In the genomic region with DNA sequence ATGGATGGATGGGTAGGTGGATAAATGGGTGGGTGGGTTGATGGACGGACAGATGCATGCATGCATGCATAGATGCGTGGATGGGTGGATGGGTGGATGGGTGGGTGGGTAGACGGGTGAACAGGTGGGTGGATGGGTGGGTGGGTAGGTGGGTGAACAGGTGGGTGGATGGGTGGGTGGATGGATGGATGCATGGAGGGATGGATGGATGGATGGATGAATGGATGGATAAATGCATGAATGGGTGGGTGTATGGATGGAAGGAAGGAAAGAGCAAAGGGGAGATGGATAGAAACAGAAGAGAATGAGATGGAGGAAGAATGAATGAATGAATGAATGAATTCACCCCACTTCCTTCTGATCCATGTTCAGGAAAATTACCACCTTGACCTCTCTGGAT, we compare ENCODE assay signal across 39 cellular contexts.
"Had no signal": no experiment of that assay in that cellular context is flagged by ENCODE, and none has a peak within 500 bp of the region (broad histone marks: within the 10 kb centered on the region; RNA-seq: fewer than 3 reads in every experiment).

No MANE protein-coding gene starts in this region.

- H3K4me3 ChIP-seq: adrenal gland, ascending aorta, body of pancreas, breast epithelium, cardiac muscle cell had no signal

- DNase-seq: activated effector memory CD4-positive, alpha-beta T cell treated with anti-CD3 and anti-CD28 coated beads, Interleukin-2, amount 50 U/mL, for 16 hours; activated effector memory CD4-positive, alpha-beta T cell treated with Interleukin-2 at 50 U/mL for 16 hours; activated gamma-delta T cell; activated gamma-delta T cell treated with Interleukin-2 at 50 U/mL for 16 hours; activated naive CD4-positive, alpha-beta T cell; activated naive CD4-positive, alpha-beta T cell treated with anti-CD3 and anti-CD28 coated beads for 36 hours; activated naive CD4-positive, alpha-beta T cell treated with anti-CD3 and anti-CD28 coated beads, Interleukin-2, amount 10 ng/mL, durations not matched to agents 7 days and 5 days; activated naive CD4-positive, alpha-beta T cell treated with anti-CD3 and anti-CD28 coated beads, Interleukin-2, amount 50 U/mL, for 16 hours; activated naive CD4-positive, alpha-beta T cell treated with Interleukin-2 at 50 U/mL for 16 hours; activated naive CD8-positive, alpha-beta T cell treated with anti-CD3 and anti-CD28 coated beads for 36 hours; activated naive CD8-positive, alpha-beta T cell treated with anti-CD3 and anti-CD28 coated beads, Interleukin-2, amount 10 ng/mL, durations not matched to agents 7 days and 5 days; activated naive CD8-positive, alpha-beta T cell treated with anti-CD3 and anti-CD28 coated beads, Interleukin-2, amount 50 U/mL, for 24 hours; activated T-cell treated with anti-CD3 and anti-CD28 coated beads, Interleukin-2, amount 50 U/mL, for 24 hours; activated T-cell treated with anti-CD3 and anti-CD28 coated beads, Interleukin-2, amount 50 U/mL, for 4 hours; activated T-cell treated with anti-CD3 and anti-CD28 coated beads, Interleukin-2, amount 50 U/mL, for 48 hours; activated T-cell treated with anti-CD3 and anti-CD28 coated beads, Interleukin-2, amount 50 U/mL, for 72 hours; adrenal gland; amniotic stem cell; amygdala; anterior cingulate cortex; aorta; body of pancreas; brain microvascular endothelial cell; caudate nucleus; central memory CD4-positive, alpha-beta T cell; cerebellar nuclear complex had no signal

- FAIRE-seq: astrocyte, bronchial epithelial cell had no signal

- H3K27ac Mint-ChIP-seq: activated naive CD4-positive, alpha-beta T cell treated with anti-CD3 and anti-CD28 coated beads for 36 hours; activated naive CD4-positive, alpha-beta T cell treated with anti-CD3 and anti-CD28 coated beads, Interleukin-2, amount 10 ng/mL, durations not matched to agents 7 days and 5 days; activated naive CD4-positive, alpha-beta T cell treated with anti-CD3 and anti-CD28 coated beads, Interleukin-2, amount 50 U/mL, for 24 hours; activated naive CD4-positive, alpha-beta T cell treated with anti-CD3 and anti-CD28 coated beads, Interleukin-2, amount 50 U/mL, for 72 hours; activated naive CD8-positive, alpha-beta T cell; activated naive CD8-positive, alpha-beta T cell treated with anti-CD3 and anti-CD28 coated beads for 36 hours; activated naive CD8-positive, alpha-beta T cell treated with anti-CD3 and anti-CD28 coated beads, Interleukin-2, amount 10 ng/mL, durations not matched to agents 7 days and 5 days; activated naive CD8-positive, alpha-beta T cell treated with anti-CD3 and anti-CD28 coated beads, Interleukin-2, amount 50 U/mL, for 24 hours; activated T-cell treated with anti-CD3 and anti-CD28 coated beads, Interleukin-2, amount 50 U/mL, for 24 hours; activated T-cell treated with anti-CD3 and anti-CD28 coated beads, Interleukin-2, amount 50 U/mL, for 72 hours; activated T-helper 1 cell treated with anti-CD3 and anti-CD28 coated beads, Interleukin-12 subunit alpha, Interleukin-12 subunit beta, Interleukin-2, Interleukin-4 antibody, amounts not matched to agents 30 ng/mL and 10 ng/mL and 1 ng/mL, durations not matched to agents 14 hours and 24 hours and 36 hours; activated T-helper 17 cell treated with anti-CD3 and anti-CD28 coated beads, Interleukin-2, amount 50 U/mL, for 72 hours; activated T-helper 2 cell treated with anti-CD3 and anti-CD28 coated beads, Interferon-gamma antibody, Interleukin-2, Interleukin-4, amounts not matched to agents 10 μg/mL and 5 μg/mL and 100 μg/mL, durations not matched to agents 14 hours and 24 hours and 36 hours; brain had no signal

- H3K4me1 Mint-ChIP-seq: activated naive CD4-positive, alpha-beta T cell treated with anti-CD3 and anti-CD28 coated beads, Interleukin-2, amount 10 ng/mL, durations not matched to agents 7 days and 5 days; activated naive CD4-positive, alpha-beta T cell treated with anti-CD3 and anti-CD28 coated beads, Interleukin-2, amount 50 U/mL, for 24 hours; activated naive CD8-positive, alpha-beta T cell treated with anti-CD3 and anti-CD28 coated beads for 36 hours; activated naive CD8-positive, alpha-beta T cell treated with anti-CD3 and anti-CD28 coated beads, Interleukin-2, amount 10 ng/mL, durations not matched to agents 7 days and 5 days; activated naive CD8-positive, alpha-beta T cell treated with anti-CD3 and anti-CD28 coated beads, Interleukin-2, amount 50 U/mL, for 24 hours; activated T-helper 17 cell treated with anti-CD3 and anti-CD28 coated beads, Interleukin-2, amount 50 U/mL, for 72 hours; brain; central memory CD8-positive, alpha-beta T cell had no signal

- ATAC-seq: activated naive CD4-positive, alpha-beta T cell treated with anti-CD3 and anti-CD28 coated beads, Interleukin-2, amount 50 U/mL, for 72 hours; activated naive CD8-positive, alpha-beta T cell treated with anti-CD3 and anti-CD28 coated beads, Interleukin-2, amount 50 U/mL, for 24 hours; activated T-cell treated with anti-CD3 and anti-CD28 coated beads, Interleukin-2, amount 50 U/mL, for 4 hours; activated T-cell treated with anti-CD3 and anti-CD28 coated beads, Interleukin-2, amount 50 U/mL, for 72 hours; activated T-helper 17 cell treated with anti-CD3 and anti-CD28 coated beads, Interleukin-2, amount 50 U/mL, for 72 hours; body of pancreas had no signal

- H3K27me3 Mint-ChIP-seq: activated naive CD4-positive, alpha-beta T cell treated with anti-CD3 and anti-CD28 coated beads, Interleukin-2, amount 10 ng/mL, durations not matched to agents 7 days and 5 days; activated naive CD8-positive, alpha-beta T cell; activated naive CD8-positive, alpha-beta T cell treated with anti-CD3 and anti-CD28 coated beads, Interleukin-2, amount 10 ng/mL, durations not matched to agents 7 days and 5 days; activated T-cell treated with anti-CD3 and anti-CD28 coated beads, Interleukin-2, amount 50 U/mL, for 24 hours had no signal

- H3K36me3 Mint-ChIP-seq: activated naive CD4-positive, alpha-beta T cell treated with anti-CD3 and anti-CD28 coated beads, Interleukin-2, amount 10 ng/mL, durations not matched to agents 7 days and 5 days; activated naive CD4-positive, alpha-beta T cell treated with anti-CD3 and anti-CD28 coated beads, Interleukin-2, amount 50 U/mL, for 24 hours; activated naive CD8-positive, alpha-beta T cell; activated naive CD8-positive, alpha-beta T cell treated with anti-CD3 and anti-CD28 coated beads, Interleukin-2, amount 10 ng/mL, durations not matched to agents 7 days and 5 days had no signal

- H3K27ac ChIP-seq: adrenal gland, ascending aorta, body of pancreas, brain microvascular endothelial cell, breast epithelium, cardiac muscle cell had no signal

- H3K4me3 Mint-ChIP-seq: activated naive CD4-positive, alpha-beta T cell treated with anti-CD3 and anti-CD28 coated beads for 36 hours; activated naive CD4-positive, alpha-beta T cell treated with anti-CD3 and anti-CD28 coated beads, Interleukin-2, amount 10 ng/mL, durations not matched to agents 7 days and 5 days; activated naive CD4-positive, alpha-beta T cell treated with anti-CD3 and anti-CD28 coated beads, Interleukin-2, amount 50 U/mL, for 24 hours; activated naive CD8-positive, alpha-beta T cell; activated naive CD8-positive, alpha-beta T cell treated with anti-CD3 and anti-CD28 coated beads for 36 hours; activated naive CD8-positive, alpha-beta T cell treated with anti-CD3 and anti-CD28 coated beads, Interleukin-2, amount 10 ng/mL, durations not matched to agents 7 days and 5 days; activated naive CD8-positive, alpha-beta T cell treated with anti-CD3 and anti-CD28 coated beads, Interleukin-2, amount 50 U/mL, for 24 hours; activated T-cell treated with anti-CD3 and anti-CD28 coated beads, Interleukin-2, amount 50 U/mL, for 24 hours; activated T-cell treated with anti-CD3 and anti-CD28 coated beads, Interleukin-2, amount 50 U/mL, for 4 hours; activated T-cell treated with anti-CD3 and anti-CD28 coated beads, Interleukin-2, amount 50 U/mL, for 72 hours; activated T-helper 1 cell treated with anti-CD3 and anti-CD28 coated beads, Interleukin-12 subunit alpha, Interleukin-12 subunit beta, Interleukin-2, Interleukin-4 antibody, amounts not matched to agents 30 ng/mL and 10 ng/mL and 1 ng/mL, durations not matched to agents 14 hours and 24 hours and 36 hours; activated T-helper 17 cell treated with anti-CD3 and anti-CD28 coated beads, Interleukin-2, amount 50 U/mL, for 72 hours; brain; central memory CD8-positive, alpha-beta T cell had no signal

- H3K4me1 ChIP-seq: adrenal gland, ascending aorta, body of pancreas, breast epithelium had no signal

- H3K27me3 ChIP-seq: adrenal gland, ascending aorta, body of pancreas, brain microvascular endothelial cell, breast epithelium, cardiac muscle cell had no signal

- H3K36me3 ChIP-seq: adrenal gland, ascending aorta, brain microvascular endothelial cell, breast epithelium, cardiac muscle cell had no signal
